In genomic region chr9:123929177-123929869, GRCh38 we compare ENCODE assay signal across 1 cellular context.
TF ChIP-seq lines count a peak whose summit lies in the region.

No MANE protein-coding gene starts in this region.

TF ChIP-seq in HepG2, 621 proteins besides CTCF, POLR2A, EP300 and RAD21 (continued from another document and continues in another):
- TF ChIP-seq, protein P1, sequence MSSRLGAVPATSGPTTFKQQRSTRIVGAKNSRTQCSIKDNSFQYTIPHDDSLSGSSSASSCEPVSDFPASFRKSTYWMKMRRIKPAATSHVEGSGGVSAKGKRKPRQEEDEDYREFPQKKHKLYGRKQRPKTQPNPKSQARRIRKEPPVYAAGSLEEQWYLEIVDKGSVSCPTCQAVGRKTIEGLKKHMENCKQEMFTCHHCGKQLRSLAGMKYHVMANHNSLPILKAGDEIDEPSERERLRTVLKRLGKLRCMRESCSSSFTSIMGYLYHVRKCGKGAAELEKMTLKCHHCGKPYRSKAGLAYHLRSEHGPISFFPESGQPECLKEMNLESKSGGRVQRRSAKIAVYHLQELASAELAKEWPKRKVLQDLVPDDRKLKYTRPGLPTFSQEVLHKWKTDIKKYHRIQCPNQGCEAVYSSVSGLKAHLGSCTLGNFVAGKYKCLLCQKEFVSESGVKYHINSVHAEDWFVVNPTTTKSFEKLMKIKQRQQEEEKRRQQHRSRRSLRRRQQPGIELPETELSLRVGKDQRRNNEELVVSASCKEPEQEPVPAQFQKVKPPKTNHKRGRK (CRISPR knock-in tag; IDR thresholded peaks at IDR 0.05): no peak
- 0 out of 2 replicates have a peak, but pooled peaks have one; percentile 25 for TF ChIP-seq ZNF232 (CRISPR knock-in tag; IDR thresholded peaks at IDR 0.05; ENCODE audit: borderline replicate concordance)
- no peak for TF ChIP-seq ZNF605 (CRISPR knock-in tag; IDR thresholded peaks at IDR 0.05)
- no peak for TF ChIP-seq ZBTB46 (CRISPR knock-in tag; IDR thresholded peaks at IDR 0.05; ENCODE audit: borderline replicate concordance)
- TF ChIP-seq ZNF775 (CRISPR knock-in tag; IDR thresholded peaks at IDR 0.05; ENCODE audit: borderline replicate concordance): no peak
- TF ChIP-seq ZNF343 (CRISPR knock-in tag; IDR thresholded peaks at IDR 0.05): no peak
- no peak for TF ChIP-seq TAF15 (IDR thresholded peaks at IDR 0.05; ENCODE audit: low read depth, low read length, poor library complexity, severe bottlenecking)
- no peak for TF ChIP-seq ZNF3 (CRISPR knock-in tag; IDR thresholded peaks at IDR 0.05)
- TF ChIP-seq SP5 (CRISPR knock-in tag; IDR thresholded peaks at IDR 0.05; ENCODE audit: borderline replicate concordance, low read depth): no peak
- 0 out of 2 replicates have a peak, but pooled peaks have one; percentile 40 for TF ChIP-seq KDM3A (CRISPR knock-in tag; IDR thresholded peaks at IDR 0.05; ENCODE audit: low read depth)
- TF ChIP-seq NR2F2 (IDR thresholded peaks at IDR 0.05; ENCODE audit: borderline replicate concordance, low read depth): no peak
- no peak for TF ChIP-seq ARNT (IDR thresholded peaks at IDR 0.05)
- peak; percentile 8; the same call in 1 of the 2 replicates for TF ChIP-seq ZFX (CRISPR knock-in tag; IDR thresholded peaks at IDR 0.05; ENCODE audit: low read depth)
- no peak for TF ChIP-seq U2AF2 (IDR thresholded peaks at IDR 0.05; ENCODE audit: low read depth, low read length)
- no peak for TF ChIP-seq CC2D1A (CRISPR knock-in tag; IDR thresholded peaks at IDR 0.05)
- no peak for TF ChIP-seq THRA (CRISPR knock-in tag; IDR thresholded peaks at IDR 0.05; ENCODE audit: borderline replicate concordance)
- TF ChIP-seq ZBTB39 (CRISPR knock-in tag; IDR thresholded peaks at IDR 0.05): no peak
- no peak for TF ChIP-seq ZSCAN25 (CRISPR knock-in tag; IDR thresholded peaks at IDR 0.05)
- no peak for TF ChIP-seq CENPX (CRISPR knock-in tag; IDR thresholded peaks at IDR 0.05)
- no peak for TF ChIP-seq ZNF264 (CRISPR knock-in tag; IDR thresholded peaks at IDR 0.05)
- no peak for TF ChIP-seq ADNP (CRISPR knock-in tag; IDR thresholded peaks at IDR 0.05)
- no peak for TF ChIP-seq SKI (IDR thresholded peaks at IDR 0.05; ENCODE audit: partially characterized antibody)
- no peak for TF ChIP-seq TFDP2 (CRISPR knock-in tag; IDR thresholded peaks at IDR 0.05)
- TF ChIP-seq ELF1 (CRISPR knock-in tag; IDR thresholded peaks at IDR 0.05): no peak
- TF ChIP-seq, protein P2, sequence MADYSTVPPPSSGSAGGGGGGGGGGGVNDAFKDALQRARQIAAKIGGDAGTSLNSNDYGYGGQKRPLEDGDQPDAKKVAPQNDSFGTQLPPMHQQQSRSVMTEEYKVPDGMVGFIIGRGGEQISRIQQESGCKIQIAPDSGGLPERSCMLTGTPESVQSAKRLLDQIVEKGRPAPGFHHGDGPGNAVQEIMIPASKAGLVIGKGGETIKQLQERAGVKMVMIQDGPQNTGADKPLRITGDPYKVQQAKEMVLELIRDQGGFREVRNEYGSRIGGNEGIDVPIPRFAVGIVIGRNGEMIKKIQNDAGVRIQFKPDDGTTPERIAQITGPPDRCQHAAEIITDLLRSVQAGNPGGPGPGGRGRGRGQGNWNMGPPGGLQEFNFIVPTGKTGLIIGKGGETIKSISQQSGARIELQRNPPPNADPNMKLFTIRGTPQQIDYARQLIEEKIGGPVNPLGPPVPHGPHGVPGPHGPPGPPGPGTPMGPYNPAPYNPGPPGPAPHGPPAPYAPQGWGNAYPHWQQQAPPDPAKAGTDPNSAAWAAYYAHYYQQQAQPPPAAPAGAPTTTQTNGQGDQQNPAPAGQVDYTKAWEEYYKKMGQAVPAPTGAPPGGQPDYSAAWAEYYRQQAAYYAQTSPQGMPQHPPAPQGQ (CRISPR knock-in tag; IDR thresholded peaks at IDR 0.05; ENCODE audit: borderline replicate concordance): no peak
- TF ChIP-seq, protein P3, sequence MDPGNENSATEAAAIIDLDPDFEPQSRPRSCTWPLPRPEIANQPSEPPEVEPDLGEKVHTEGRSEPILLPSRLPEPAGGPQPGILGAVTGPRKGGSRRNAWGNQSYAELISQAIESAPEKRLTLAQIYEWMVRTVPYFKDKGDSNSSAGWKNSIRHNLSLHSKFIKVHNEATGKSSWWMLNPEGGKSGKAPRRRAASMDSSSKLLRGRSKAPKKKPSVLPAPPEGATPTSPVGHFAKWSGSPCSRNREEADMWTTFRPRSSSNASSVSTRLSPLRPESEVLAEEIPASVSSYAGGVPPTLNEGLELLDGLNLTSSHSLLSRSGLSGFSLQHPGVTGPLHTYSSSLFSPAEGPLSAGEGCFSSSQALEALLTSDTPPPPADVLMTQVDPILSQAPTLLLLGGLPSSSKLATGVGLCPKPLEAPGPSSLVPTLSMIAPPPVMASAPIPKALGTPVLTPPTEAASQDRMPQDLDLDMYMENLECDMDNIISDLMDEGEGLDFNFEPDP (CRISPR knock-in tag; conservative IDR thresholded peaks at IDR 0.05): no peak
- no peak for TF ChIP-seq MBNL3 (CRISPR knock-in tag; conservative IDR thresholded peaks at IDR 0.05)
- TF ChIP-seq ZNF333 (CRISPR knock-in tag; IDR thresholded peaks at IDR 0.05; ENCODE audit: borderline replicate concordance): 0 out of 2 replicates have a peak, but pooled peaks have one; percentile 33
- no peak for TF ChIP-seq ZNF407 (CRISPR knock-in tag; IDR thresholded peaks at IDR 0.05; ENCODE audit: not compliant biosample characterization)
- TF ChIP-seq GATAD2A (CRISPR knock-in tag; IDR thresholded peaks at IDR 0.05): peak; percentile 42
- TF ChIP-seq DNMT1 (CRISPR knock-in tag; IDR thresholded peaks at IDR 0.05): no peak
- no peak for TF ChIP-seq ZBTB25 (CRISPR knock-in tag; IDR thresholded peaks at IDR 0.05)
- no peak for TF ChIP-seq ZNF44 (CRISPR knock-in tag; IDR thresholded peaks at IDR 0.05)
- TF ChIP-seq SMAD3 (CRISPR knock-in tag; IDR thresholded peaks at IDR 0.05): no peak
- peak; percentile 18; the same call in 1 of the 2 replicates for TF ChIP-seq HDAC2 (CRISPR knock-in tag; IDR thresholded peaks at IDR 0.05)
- TF ChIP-seq POGZ (CRISPR knock-in tag; IDR thresholded peaks at IDR 0.05): 0 out of 2 replicates have a peak, but pooled peaks have one; percentile 17
- peak; percentile 84 for TF ChIP-seq SRF (IDR thresholded peaks at IDR 0.05; ENCODE audit: low read depth, low read length)
- TF ChIP-seq CAMTA2 (CRISPR knock-in tag; IDR thresholded peaks at IDR 0.05; ENCODE audit: borderline replicate concordance): no peak
- TF ChIP-seq NFYB (CRISPR knock-in tag; IDR thresholded peaks at IDR 0.05): no peak
- peak; percentile 25; the same call in 1 of the 2 replicates for TF ChIP-seq NCOA2 (CRISPR knock-in tag; IDR thresholded peaks at IDR 0.05)
- no peak for TF ChIP-seq ZNF207 (IDR thresholded peaks at IDR 0.05; ENCODE audit: borderline replicate concordance)
- no peak for TF ChIP-seq ATRX (CRISPR knock-in tag; IDR thresholded peaks at IDR 0.05; ENCODE audit: borderline replicate concordance)
